ENCODE assay signal across 24 cellular contexts in genomic region chr3:114850913-114851312, GRCh38.
DNase-seq lines count a peak whose midpoint lies in the region; ATAC-seq, FAIRE-seq and TF ChIP-seq lines count a peak whose summit lies in the region.
"Had no signal": no experiment of that assay in that cellular context is flagged by ENCODE, and none has a peak within 500 bp of the region (broad histone marks: within the 10 kb centered on the region; RNA-seq: fewer than 3 reads in every experiment).

No MANE protein-coding gene starts in this region.

- TF ChIP-seq POLR2A in erythroblast (IDR thresholded peaks at IDR 0.05; ENCODE audit: low read length), result no peak

- no peaks in the 10 kb centered on the region for H3K36me3 Mint-ChIP-seq in GM23338 (ENCODE audit: low read depth)
- peaks cover 11% of the 10 kb centered on the region for H3K36me3 Mint-ChIP-seq in activated T-cell treated with anti-CD3 and anti-CD28 coated beads, Interleukin-2, amount 50 U/mL, for 4 hours (ENCODE audit: insufficient read depth)

- H3K9me3 ChIP-seq in SK-N-MC (ENCODE audit: low read depth, low read length), result no peaks in the 10 kb centered on the region
- H3K9me3 ChIP-seq: ascending aorta, heart left ventricle, Peyer's patch, upper lobe of left lung had no signal

- H3K4me1 ChIP-seq in GM23338 (ENCODE audit: insufficient read depth), result no peaks in the 10 kb centered on the region
- H3K4me1 ChIP-seq: Peyer's patch had no signal

- FAIRE-seq in GM19239 (lab: Jason Lieb, UNC), result no peak

- H3K4me3 ChIP-seq in GM23338 (no peak overlapping the region), SK-N-MC (peak overlapping the region; percentile 12; the same call in 1 of the 2 replicates)
- H3K4me3 ChIP-seq: ascending aorta, heart left ventricle, Peyer's patch, smooth muscle cell, upper lobe of left lung had no signal

- TF ChIP-seq CTCF in GM23338 (conservative IDR thresholded peaks at IDR 0.05; ENCODE audit: low read depth in 2 of 2), result no peak

- no peaks in the 10 kb centered on the region for H3K27me3 ChIP-seq in GM23338 (ENCODE audit: insufficient read depth)
- H3K27me3 ChIP-seq: ascending aorta, heart left ventricle, Peyer's patch, upper lobe of left lung had no signal

- no peaks in the 10 kb centered on the region for H3K9me2 ChIP-seq in GM23338 (ENCODE audit: insufficient read depth)

- peak overlapping the region; percentile 29 for H3K9ac ChIP-seq in SK-N-MC (ENCODE audit: insufficient read length)
- H3K9ac ChIP-seq: KMS-11 had no signal

- no peak overlapping the region for H3K4me2 ChIP-seq in GM23338
- H3K4me2 ChIP-seq: KMS-11, smooth muscle cell had no signal

- no peaks in the 10 kb centered on the region for H4K20me1 ChIP-seq in GM23338 (replicated peaks; ENCODE audit: insufficient read depth)

- no peaks in the 10 kb centered on the region for H3K36me3 ChIP-seq in GM23338 (ENCODE audit: insufficient read depth)
- H3K36me3 ChIP-seq in SK-N-MC (ENCODE audit: insufficient read depth, low read length), result no peaks in the 10 kb centered on the region
- H3K36me3 ChIP-seq: ascending aorta, heart left ventricle, Peyer's patch, upper lobe of left lung had no signal

- no peaks in the 10 kb centered on the region for H3K79me2 ChIP-seq in GM23338 (replicated peaks; ENCODE audit: insufficient read depth)

- no peaks in the 10 kb centered on the region for H3K9me3 Mint-ChIP-seq in GM23338
- no peaks in the 10 kb centered on the region for H3K9me3 Mint-ChIP-seq in activated T-cell treated with anti-CD3 and anti-CD28 coated beads, Interleukin-2, amount 50 U/mL, for 4 hours
- H3K9me3 Mint-ChIP-seq: stimulated activated naive CD8-positive, alpha-beta T cell treated with anti-CD3 and anti-CD28 coated beads, Interleukin-15, Interleukin-2, amounts not matched to agents 100 ng/mL and 50 ng/mL, for 24 hours had no signal

- no peaks in the 10 kb centered on the region for H3F3A ChIP-seq in GM23338 (replicated peaks; ENCODE audit: low read depth)

- no peak overlapping the region for H3K27ac ChIP-seq in GM23338 (ENCODE audit: low read depth)
- peak overlapping the region; percentile 67; the same call in 1 of the 2 replicates for H3K27ac ChIP-seq in SK-N-MC
- H3K27ac ChIP-seq: ascending aorta, heart left ventricle, KMS-11, Peyer's patch, upper lobe of left lung had no signal

- DNase-seq in GM23338 (ENCODE audit: low spot score), result no peak
- DNase-seq in SK-N-MC (ENCODE audit: low read depth, low spot score), result no peak
- DNase-seq in erythroblast (lab: John Stamatoyannopoulos, UW), result peak; percentile 1 to 21
- DNase-seq in superior temporal gyrus (ENCODE audit: extremely low spot score), result peak; percentile 51
- no peak for DNase-seq in activated T-cell treated with anti-CD3 and anti-CD28 coated beads, Interleukin-2, amount 50 U/mL, for 4 hours
- DNase-seq in GM19239 (ENCODE audit: insufficient read length, low spot score), result no peak
- DNase-seq: activated CD8-positive, alpha-beta memory T cell treated with anti-CD3 and anti-CD28 coated beads for 24 hours; activated naive CD4-positive, alpha-beta T cell treated with anti-CD3 and anti-CD28 coated beads, Interleukin-2, amount 50 U/mL, for 16 hours; activated T-cell treated with anti-CD3 and anti-CD28 coated beads, Interleukin-2, amount 50 U/mL, for 48 hours; COR-L47; heart left ventricle; NCI-H2081 treated with DMSO at 0.1 percent for 48 hours; NCI-H446 treated with DMSO at 0.1 percent for 48 hours; Peyer's patch; stimulated activated CD4-positive, alpha-beta T cell treated with anti-CD3 and anti-CD28 coated beads, Interleukin-4, amount 100 ng/mL, for 24 hours; T-helper 9 cell; upper lobe of left lung had no signal

- H3K27ac Mint-ChIP-seq in GM23338, result peak overlapping the region; percentile 50; the same call in 1 of the 2 replicates
- H3K27ac Mint-ChIP-seq: B cell; stimulated activated naive CD8-positive, alpha-beta T cell treated with anti-CD3 and anti-CD28 coated beads, Interleukin-15, Interleukin-2, amounts not matched to agents 100 ng/mL and 50 ng/mL, for 24 hours had no signal

- H3K4me1 Mint-ChIP-seq in GM23338, result peaks cover 13% of the 10 kb centered on the region
- H3K4me1 Mint-ChIP-seq in activated T-cell treated with anti-CD3 and anti-CD28 coated beads, Interleukin-2, amount 50 U/mL, for 4 hours (ENCODE audit: low read depth), result peaks cover 2% of the 10 kb centered on the region
- H3K4me1 Mint-ChIP-seq: B cell had no signal

- no peak overlapping the region for H3K4me3 Mint-ChIP-seq in GM23338
- no peak overlapping the region for H3K4me3 Mint-ChIP-seq in activated T-cell treated with anti-CD3 and anti-CD28 coated beads, Interleukin-2, amount 50 U/mL, for 4 hours
- H3K4me3 Mint-ChIP-seq: B cell; stimulated activated naive CD8-positive, alpha-beta T cell treated with anti-CD3 and anti-CD28 coated beads, Interleukin-15, Interleukin-2, amounts not matched to agents 100 ng/mL and 50 ng/mL, for 24 hours had no signal

- H3K27me3 Mint-ChIP-seq in GM23338 (ENCODE audit: insufficient read depth, low read depth, poor library complexity), result no peaks in the 10 kb centered on the region
- H3K27me3 Mint-ChIP-seq in activated T-cell treated with anti-CD3 and anti-CD28 coated beads, Interleukin-2, amount 50 U/mL, for 4 hours (ENCODE audit: low read depth), result no peaks in the 10 kb centered on the region
- H3K27me3 Mint-ChIP-seq: B cell; stimulated activated naive CD8-positive, alpha-beta T cell treated with anti-CD3 and anti-CD28 coated beads, Interleukin-15, Interleukin-2, amounts not matched to agents 100 ng/mL and 50 ng/mL, for 24 hours had no signal

- ATAC-seq in GM23338 (no peak), HG03097 (IDR thresholded peaks at IDR 0.05; ENCODE audit: low FRiP score, unreplicated experiment) (no peak)
- no peak for ATAC-seq in activated T-cell treated with anti-CD3 and anti-CD28 coated beads, Interleukin-2, amount 50 U/mL, for 4 hours
- ATAC-seq: activated CD4-positive, CD25-positive, alpha-beta regulatory T cell treated with anti-CD3 and anti-CD28 coated beads, Interleukin-2, amount 50 U/mL, for 24 hours; heart left ventricle had no signal

- no peak overlapping the region for H2AFZ ChIP-seq in GM23338

TF ChIP-seq in GM23338, 12 proteins besides CTCF, POLR2A, EP300 and RAD21 (continues in another document):
- TF ChIP-seq ZNF462 (CRISPR knock-in tag; IDR thresholded peaks at IDR 0.05) (no peak), EZH2 (IDR thresholded peaks at IDR 0.05; ENCODE audit: low read depth, unreplicated experiment) (no peak), CREB1 (CRISPR knock-in tag; IDR thresholded peaks at IDR 0.05; ENCODE audit: low read depth) (no peak)

Comparison
In these comparisons a context has a peak if more than half of its experiments do, and no peak if none do; other contexts are left out.
1. DNase-seq: peak in erythroblast (2 of 2) and superior temporal gyrus (single experiment); none in GM23338 (single experiment), SK-N-MC (single experiment), activated T-cell treated with anti-CD3 and anti-CD28 coated beads, Interleukin-2, amount 50 U/mL, for 4 hours (single experiment) and GM19239 (single experiment).